Comparison of ENCODE assay signal across 1 cellular context in genomic region chr4:74659576-74660411, GRCh38.
TF ChIP-seq lines count a peak whose summit lies in the region.

No MANE protein-coding gene starts in this region.

TF ChIP-seq in K562, 482 proteins besides CTCF, POLR2A, EP300 and RAD21 (continued from another document):
- TF ChIP-seq ZNF277 (CRISPR knock-in tag; IDR thresholded peaks at IDR 0.05; ENCODE audit: borderline replicate concordance) (no peak), MEF2A (IDR thresholded peaks at IDR 0.05; ENCODE audit: control insufficient read depth, low read depth, low read length) (no peak), MITF (IDR thresholded peaks at IDR 0.05) (no peak), CBX8 (IDR thresholded peaks at IDR 0.05; ENCODE audit: borderline replicate concordance, extremely low read depth, low read depth, low read length, poor library complexity, severe bottlenecking) (no peak), ZNF24 (IDR thresholded peaks at IDR 0.05) (peak; percentile 30; the same call in 1 of the 2 replicates), SOX6 (IDR thresholded peaks at IDR 0.05) (peak; percentile 26; the same call in 1 of the 2 replicates), PTRF (tag; IDR thresholded peaks at IDR 0.05) (no peak)
- TF ChIP-seq, protein P1, sequence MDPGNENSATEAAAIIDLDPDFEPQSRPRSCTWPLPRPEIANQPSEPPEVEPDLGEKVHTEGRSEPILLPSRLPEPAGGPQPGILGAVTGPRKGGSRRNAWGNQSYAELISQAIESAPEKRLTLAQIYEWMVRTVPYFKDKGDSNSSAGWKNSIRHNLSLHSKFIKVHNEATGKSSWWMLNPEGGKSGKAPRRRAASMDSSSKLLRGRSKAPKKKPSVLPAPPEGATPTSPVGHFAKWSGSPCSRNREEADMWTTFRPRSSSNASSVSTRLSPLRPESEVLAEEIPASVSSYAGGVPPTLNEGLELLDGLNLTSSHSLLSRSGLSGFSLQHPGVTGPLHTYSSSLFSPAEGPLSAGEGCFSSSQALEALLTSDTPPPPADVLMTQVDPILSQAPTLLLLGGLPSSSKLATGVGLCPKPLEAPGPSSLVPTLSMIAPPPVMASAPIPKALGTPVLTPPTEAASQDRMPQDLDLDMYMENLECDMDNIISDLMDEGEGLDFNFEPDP (CRISPR knock-in tag; IDR thresholded peaks at IDR 0.05) = no peak
